In the genomic region with DNA sequence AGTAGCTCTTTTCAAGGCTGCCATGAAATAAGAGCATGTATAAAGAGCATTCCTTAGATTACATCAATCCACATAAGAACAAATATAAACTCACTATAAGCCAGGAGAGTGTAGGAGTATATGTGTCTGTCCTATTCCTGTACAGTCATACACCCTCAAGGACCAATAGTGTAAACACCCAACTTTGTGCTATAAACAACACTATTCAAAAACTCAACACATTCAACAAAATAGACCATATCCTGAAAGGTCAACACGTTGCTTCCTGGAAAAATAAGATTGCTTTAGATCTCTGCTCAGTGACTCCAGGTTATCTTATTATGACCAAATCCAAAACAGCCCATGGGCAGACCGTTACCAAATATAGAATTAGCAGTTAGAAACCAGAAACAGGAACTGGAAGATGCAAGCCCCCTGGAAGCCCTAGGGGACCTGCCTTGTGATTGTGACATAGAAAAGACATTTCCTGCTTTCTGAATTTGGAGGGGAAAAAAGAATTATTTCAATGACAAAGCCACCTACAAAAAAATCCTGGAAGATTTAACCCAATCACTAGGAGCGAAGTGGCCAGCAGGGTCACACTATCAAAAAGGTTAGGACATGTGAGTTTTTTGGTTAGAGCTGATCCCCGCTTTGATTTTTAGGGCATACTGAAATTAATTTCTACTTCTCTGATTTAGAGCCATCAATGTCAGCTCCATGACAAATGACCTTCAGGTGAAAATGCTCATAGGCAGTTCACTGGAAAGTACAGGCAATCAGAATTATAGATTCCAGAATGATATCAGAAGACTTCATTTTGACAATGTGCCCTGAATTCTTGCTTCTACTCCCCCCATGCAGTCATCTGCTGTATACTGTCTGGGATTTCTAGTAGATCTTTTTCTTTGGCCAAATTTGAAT, we compare ENCODE assay signal across 8 cellular contexts. TPM values are rescaled to one million over a fixed set of nuclear protein-coding genes. Genes with fewer than 3 reads are reported as not detected.
A peak's percentile ranks its signal among the peaks of the same experiment; 100 is the strongest.
DNase-seq lines count a peak whose midpoint lies in the region; ATAC-seq, FAIRE-seq and TF ChIP-seq lines count a peak whose summit lies in the region.

No MANE protein-coding gene starts in this region.

- TF ChIP-seq CTCF in OCI-LY3 (IDR thresholded peaks at IDR 0.05; ENCODE audit: low read depth, low read length) = no peak

- peak; percentile 72 for ATAC-seq in GM21737 (IDR thresholded peaks at IDR 0.05; ENCODE audit: unreplicated experiment)
- peak; percentile 29 for ATAC-seq in aorta (ENCODE audit: low FRiP score)
- no peak for ATAC-seq in GM19467 (IDR thresholded peaks at IDR 0.05; ENCODE audit: unreplicated experiment)
- ATAC-seq in GM18909 (IDR thresholded peaks at IDR 0.05; ENCODE audit: poor library complexity, unreplicated experiment) = no peak

- WGBS in aorta, 2 donors = 52 to 57% methylated on average over 4 of the region's 4 CpGs

- H3K9me3 ChIP-seq in OCI-LY3 (ENCODE audit: insufficient read depth, low read length) (no peaks in the 10 kb centered on the region), aorta (ENCODE audit: control insufficient read depth, low read length) (no peaks in the 10 kb centered on the region)

- DNase-seq in GF-D8 (lab: John Stamatoyannopoulos, UW) = peak; percentile 83
- peak; percentile 91 for DNase-seq in glomerular endothelial cell (ENCODE audit: extremely low read depth, low read depth, low spot score)
- no peak for DNase-seq in aorta
- no peak for DNase-seq in urothelium cell line (ENCODE audit: low spot score)

- H3K4me2 ChIP-seq in OCI-LY3 (ENCODE audit: low read length) = peak overlapping the region; percentile 87

- peak overlapping the region; percentile 58 for H3K9ac ChIP-seq in OCI-LY3 (ENCODE audit: low read length)

- FAIRE-seq in urothelium cell line (lab: Jason Lieb, UNC) = no peak

- peak overlapping the region; percentile 62 for H3K4me3 ChIP-seq in OCI-LY3 (ENCODE audit: low read length)
- H3K4me3 ChIP-seq in aorta (ENCODE audit: low read length in 2 of 2) = no peak overlapping the region

- no peak overlapping the region for H2AFZ ChIP-seq in OCI-LY3 (ENCODE audit: low read depth, low read length)

- no peaks in the 10 kb centered on the region for H3K79me2 ChIP-seq in OCI-LY3 (ENCODE audit: low read length)

- intact Hi-C loops in aorta (cut with DNase I) = no loop called here

- peaks cover 27% of the 10 kb centered on the region for H3K4me1 ChIP-seq in OCI-LY3 (ENCODE audit: low read length)
- H3K4me1 ChIP-seq in aorta (ENCODE audit: control insufficient read depth in 1 of 2, insufficient read depth in 2 of 2, low read length in 2 of 2) = no peaks in the 10 kb centered on the region

- peak overlapping the region; percentile 55 for H3K27ac ChIP-seq in OCI-LY3 (ENCODE audit: low read length)
- no peak overlapping the region for H3K27ac ChIP-seq in aorta (ENCODE audit: low read depth in 1 of 2, low read length in 2 of 2)

- H3K27me3 ChIP-seq in OCI-LY3 (ENCODE audit: low read depth, low read length) (no peaks in the 10 kb centered on the region), aorta (ENCODE audit: control insufficient read depth in 1 of 2, insufficient read depth in 2 of 2, low read length in 1 of 2) (no peaks in the 10 kb centered on the region)

- H3K36me3 ChIP-seq in OCI-LY3 (replicated peaks; ENCODE audit: low read depth, low read length) = no peaks in the 10 kb centered on the region
- no peaks in the 10 kb centered on the region for H3K36me3 ChIP-seq in aorta (ENCODE audit: control insufficient read depth in 1 of 2, insufficient read depth in 2 of 2, low read length in 1 of 2)

- H4K20me1 ChIP-seq in OCI-LY3 (ENCODE audit: insufficient read depth, low read length) = no peaks in the 10 kb centered on the region

RNA-seq across cellular contexts. Expression of gene LRRC8C, which starts 59.9 kb away (rescaled TPM):
- 31.3 and 36.6 TPM in 2 replicates for total RNA-seq in glomerular endothelial cell
- 10 to 100 TPM in 1 of 2 donors, 1 to 10 TPM in 1; 9.0 to 14.4 TPM for total RNA-seq in aorta
- polyA plus RNA-seq in aorta = 1 to 10 TPM in 1 of 2 donors, under 1 TPM in 1; 0.75 to 2.2 TPM

Comparison
In these comparisons a context has a peak if more than half of its experiments do, and no peak if none do; other contexts are left out.
1. DNase-seq: peak in GF-D8 (single experiment) and glomerular endothelial cell (single experiment); none in aorta (0 of 2) and urothelium cell line (single experiment).
2. ATAC-seq: peak in GM21737 (single experiment) and aorta (single experiment); none in GM19467 (single experiment) and GM18909 (single experiment).